1 cellular context compared by ENCODE assay signal in the genomic region with DNA sequence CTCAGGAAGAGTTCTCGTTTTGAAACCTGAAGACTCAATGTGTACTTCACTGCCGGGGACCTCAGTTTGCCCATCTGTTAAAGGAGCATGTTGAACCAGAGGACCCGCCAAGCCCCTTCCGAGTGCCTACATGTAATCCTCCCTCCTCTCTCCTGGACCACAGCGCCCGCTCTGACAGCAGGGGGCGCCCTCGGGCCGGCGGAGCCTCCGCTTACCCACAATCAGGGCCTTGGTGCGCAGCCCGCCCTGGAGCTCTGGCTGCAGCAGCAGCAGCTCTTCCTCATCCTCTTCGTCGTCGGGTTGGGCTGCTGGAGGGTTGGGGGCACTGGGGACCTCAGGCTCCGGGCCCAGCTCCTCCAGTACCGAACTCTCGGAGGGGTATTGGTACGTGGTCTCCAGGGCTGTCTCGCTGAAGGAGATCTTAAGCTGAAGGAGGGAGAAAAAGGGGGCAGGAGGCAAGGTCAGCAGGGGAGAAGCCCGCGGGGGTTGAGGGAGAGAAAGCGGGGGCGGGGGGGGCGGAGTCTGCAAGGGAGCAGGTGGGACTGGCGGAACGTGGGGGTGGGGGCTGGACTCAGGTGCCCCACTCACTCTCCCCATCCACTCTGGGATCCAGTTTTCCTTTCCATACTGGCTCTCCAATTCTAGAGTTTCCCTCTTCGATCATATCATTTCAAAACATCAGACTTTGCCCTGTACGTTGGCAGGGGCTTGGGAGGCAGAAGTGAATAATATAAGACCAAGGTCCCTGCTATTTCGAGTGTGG.
TF ChIP-seq lines count a peak whose summit lies in the region.

No MANE protein-coding gene starts in this region.

TF ChIP-seq in HepG2, 621 proteins besides CTCF, POLR2A, EP300 and RAD21 (continued from another document and continues in another):
- TF ChIP-seq, protein P1, sequence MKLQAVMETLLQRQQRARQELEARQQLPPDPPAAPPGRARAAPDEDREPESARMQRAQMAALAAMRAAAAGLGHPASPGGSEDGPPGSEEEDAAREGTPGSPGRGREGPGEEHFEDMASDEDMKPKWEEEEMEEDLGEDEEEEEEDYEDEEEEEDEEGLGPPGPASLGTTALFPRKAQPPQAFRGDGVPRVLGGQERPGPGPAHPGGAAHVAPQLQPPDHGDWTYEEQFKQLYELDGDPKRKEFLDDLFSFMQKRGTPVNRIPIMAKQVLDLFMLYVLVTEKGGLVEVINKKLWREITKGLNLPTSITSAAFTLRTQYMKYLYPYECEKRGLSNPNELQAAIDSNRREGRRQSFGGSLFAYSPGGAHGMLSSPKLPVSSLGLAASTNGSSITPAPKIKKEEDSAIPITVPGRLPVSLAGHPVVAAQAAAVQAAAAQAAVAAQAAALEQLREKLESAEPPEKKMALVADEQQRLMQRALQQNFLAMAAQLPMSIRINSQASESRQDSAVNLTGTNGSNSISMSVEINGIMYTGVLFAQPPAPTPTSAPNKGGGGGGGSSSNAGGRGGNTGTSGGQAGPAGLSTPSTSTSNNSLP (IDR thresholded peaks at IDR 0.05; ENCODE audit: low read depth, low read length), result peak; percentile 49
- TF ChIP-seq, protein P2, sequence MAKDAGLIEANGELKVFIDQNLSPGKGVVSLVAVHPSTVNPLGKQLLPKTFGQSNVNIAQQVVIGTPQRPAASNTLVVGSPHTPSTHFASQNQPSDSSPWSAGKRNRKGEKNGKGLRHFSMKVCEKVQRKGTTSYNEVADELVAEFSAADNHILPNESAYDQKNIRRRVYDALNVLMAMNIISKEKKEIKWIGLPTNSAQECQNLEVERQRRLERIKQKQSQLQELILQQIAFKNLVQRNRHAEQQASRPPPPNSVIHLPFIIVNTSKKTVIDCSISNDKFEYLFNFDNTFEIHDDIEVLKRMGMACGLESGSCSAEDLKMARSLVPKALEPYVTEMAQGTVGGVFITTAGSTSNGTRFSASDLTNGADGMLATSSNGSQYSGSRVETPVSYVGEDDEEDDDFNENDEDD (CRISPR knock-in tag; IDR thresholded peaks at IDR 0.05; ENCODE audit: borderline replicate concordance), result peak; percentile 60
- no peak for TF ChIP-seq SNRNP70 (IDR thresholded peaks at IDR 0.05; ENCODE audit: low read depth, low read length)
- TF ChIP-seq SRF (IDR thresholded peaks at IDR 0.05; ENCODE audit: low read depth, low read length), result 0 out of 2 replicates have a peak, but pooled peaks have one; percentile 15
- peak; percentile 80 for TF ChIP-seq SAP130 (CRISPR knock-in tag; IDR thresholded peaks at IDR 0.05; ENCODE audit: low read depth)
- TF ChIP-seq CENPX (CRISPR knock-in tag; IDR thresholded peaks at IDR 0.05), result no peak
- TF ChIP-seq, protein P3, sequence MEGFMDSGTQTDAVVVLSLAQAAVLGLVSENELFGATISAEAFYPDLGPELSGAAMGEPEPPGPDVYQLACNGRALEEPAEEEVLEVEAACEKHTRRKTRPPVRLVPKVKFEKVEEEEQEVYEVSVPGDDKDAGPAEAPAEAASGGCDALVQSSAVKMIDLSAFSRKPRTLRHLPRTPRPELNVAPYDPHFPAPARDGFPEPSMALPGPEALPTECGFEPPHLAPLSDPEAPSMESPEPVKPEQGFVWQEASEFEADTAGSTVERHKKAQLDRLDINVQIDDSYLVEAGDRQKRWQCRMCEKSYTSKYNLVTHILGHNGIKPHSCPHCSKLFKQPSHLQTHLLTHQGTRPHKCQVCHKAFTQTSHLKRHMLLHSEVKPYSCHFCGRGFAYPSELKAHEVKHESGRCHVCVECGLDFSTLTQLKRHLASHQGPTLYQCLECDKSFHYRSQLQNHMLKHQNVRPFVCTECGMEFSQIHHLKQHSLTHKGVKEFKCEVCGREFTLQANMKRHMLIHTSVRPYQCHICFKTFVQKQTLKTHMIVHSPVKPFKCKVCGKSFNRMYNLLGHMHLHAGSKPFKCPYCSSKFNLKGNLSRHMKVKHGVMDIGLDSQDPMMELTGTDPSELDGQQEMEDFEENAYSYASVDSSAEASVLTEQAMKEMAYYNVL (CRISPR knock-in tag; IDR thresholded peaks at IDR 0.05; ENCODE audit: borderline replicate concordance), result peak; percentile 81
- no peak for TF ChIP-seq ZNF17 (CRISPR knock-in tag; IDR thresholded peaks at IDR 0.05)
- TF ChIP-seq, protein P4, sequence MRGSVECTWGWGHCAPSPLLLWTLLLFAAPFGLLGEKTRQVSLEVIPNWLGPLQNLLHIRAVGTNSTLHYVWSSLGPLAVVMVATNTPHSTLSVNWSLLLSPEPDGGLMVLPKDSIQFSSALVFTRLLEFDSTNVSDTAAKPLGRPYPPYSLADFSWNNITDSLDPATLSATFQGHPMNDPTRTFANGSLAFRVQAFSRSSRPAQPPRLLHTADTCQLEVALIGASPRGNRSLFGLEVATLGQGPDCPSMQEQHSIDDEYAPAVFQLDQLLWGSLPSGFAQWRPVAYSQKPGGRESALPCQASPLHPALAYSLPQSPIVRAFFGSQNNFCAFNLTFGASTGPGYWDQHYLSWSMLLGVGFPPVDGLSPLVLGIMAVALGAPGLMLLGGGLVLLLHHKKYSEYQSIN (CRISPR knock-in tag; IDR thresholded peaks at IDR 0.05; ENCODE audit: borderline replicate concordance), result no peak
- TF ChIP-seq ZNF776 (CRISPR knock-in tag; IDR thresholded peaks at IDR 0.05), result 0 out of 2 replicates have a peak, but pooled peaks have one; percentile 61
- TF ChIP-seq, protein P5, sequence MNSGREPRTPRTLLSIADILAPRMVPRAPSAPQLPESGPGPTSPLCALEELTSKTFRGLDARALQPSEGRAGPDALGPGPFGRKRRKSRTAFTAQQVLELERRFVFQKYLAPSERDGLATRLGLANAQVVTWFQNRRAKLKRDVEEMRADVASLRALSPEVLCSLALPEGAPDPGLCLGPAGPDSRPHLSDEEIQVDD (CRISPR knock-in tag; IDR thresholded peaks at IDR 0.05; ENCODE audit: borderline replicate concordance), result no peak
- TF ChIP-seq ZNF615 (CRISPR knock-in tag; IDR thresholded peaks at IDR 0.05; ENCODE audit: borderline replicate concordance), result no peak
- TF ChIP-seq, protein P6, sequence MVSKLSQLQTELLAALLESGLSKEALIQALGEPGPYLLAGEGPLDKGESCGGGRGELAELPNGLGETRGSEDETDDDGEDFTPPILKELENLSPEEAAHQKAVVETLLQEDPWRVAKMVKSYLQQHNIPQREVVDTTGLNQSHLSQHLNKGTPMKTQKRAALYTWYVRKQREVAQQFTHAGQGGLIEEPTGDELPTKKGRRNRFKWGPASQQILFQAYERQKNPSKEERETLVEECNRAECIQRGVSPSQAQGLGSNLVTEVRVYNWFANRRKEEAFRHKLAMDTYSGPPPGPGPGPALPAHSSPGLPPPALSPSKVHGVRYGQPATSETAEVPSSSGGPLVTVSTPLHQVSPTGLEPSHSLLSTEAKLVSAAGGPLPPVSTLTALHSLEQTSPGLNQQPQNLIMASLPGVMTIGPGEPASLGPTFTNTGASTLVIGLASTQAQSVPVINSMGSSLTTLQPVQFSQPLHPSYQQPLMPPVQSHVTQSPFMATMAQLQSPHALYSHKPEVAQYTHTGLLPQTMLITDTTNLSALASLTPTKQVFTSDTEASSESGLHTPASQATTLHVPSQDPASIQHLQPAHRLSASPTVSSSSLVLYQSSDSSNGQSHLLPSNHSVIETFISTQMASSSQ (IDR thresholded peaks at IDR 0.05; ENCODE audit: low read depth), result no peak
- TF ChIP-seq, protein P6 (CRISPR knock-in tag; IDR thresholded peaks at IDR 0.05; ENCODE audit: borderline replicate concordance), result 0 out of 2 replicates have a peak, but pooled peaks have one; percentile 13
- peak in 1 of 2 experiments; percentile 89; a peak in 1 of 4 replicates for TF ChIP-seq KLF16 (CRISPR knock-in tag; IDR thresholded peaks at IDR 0.05)
- TF ChIP-seq NFKB2 (CRISPR knock-in tag; IDR thresholded peaks at IDR 0.05; ENCODE audit: borderline replicate concordance), result peak; percentile 64; the same call in 1 of the 2 replicates
- TF ChIP-seq U2AF2 (IDR thresholded peaks at IDR 0.05; ENCODE audit: low read depth, low read length), result no peak
- no peak; the same call in 1 of the 2 replicates for TF ChIP-seq ZNF501 (CRISPR knock-in tag; IDR thresholded peaks at IDR 0.05)
- peak; percentile 83 for TF ChIP-seq THAP11 (CRISPR knock-in tag; IDR thresholded peaks at IDR 0.05)
- TF ChIP-seq, protein P7, sequence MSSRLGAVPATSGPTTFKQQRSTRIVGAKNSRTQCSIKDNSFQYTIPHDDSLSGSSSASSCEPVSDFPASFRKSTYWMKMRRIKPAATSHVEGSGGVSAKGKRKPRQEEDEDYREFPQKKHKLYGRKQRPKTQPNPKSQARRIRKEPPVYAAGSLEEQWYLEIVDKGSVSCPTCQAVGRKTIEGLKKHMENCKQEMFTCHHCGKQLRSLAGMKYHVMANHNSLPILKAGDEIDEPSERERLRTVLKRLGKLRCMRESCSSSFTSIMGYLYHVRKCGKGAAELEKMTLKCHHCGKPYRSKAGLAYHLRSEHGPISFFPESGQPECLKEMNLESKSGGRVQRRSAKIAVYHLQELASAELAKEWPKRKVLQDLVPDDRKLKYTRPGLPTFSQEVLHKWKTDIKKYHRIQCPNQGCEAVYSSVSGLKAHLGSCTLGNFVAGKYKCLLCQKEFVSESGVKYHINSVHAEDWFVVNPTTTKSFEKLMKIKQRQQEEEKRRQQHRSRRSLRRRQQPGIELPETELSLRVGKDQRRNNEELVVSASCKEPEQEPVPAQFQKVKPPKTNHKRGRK (CRISPR knock-in tag; IDR thresholded peaks at IDR 0.05), result no peak
- TF ChIP-seq, protein P8, sequence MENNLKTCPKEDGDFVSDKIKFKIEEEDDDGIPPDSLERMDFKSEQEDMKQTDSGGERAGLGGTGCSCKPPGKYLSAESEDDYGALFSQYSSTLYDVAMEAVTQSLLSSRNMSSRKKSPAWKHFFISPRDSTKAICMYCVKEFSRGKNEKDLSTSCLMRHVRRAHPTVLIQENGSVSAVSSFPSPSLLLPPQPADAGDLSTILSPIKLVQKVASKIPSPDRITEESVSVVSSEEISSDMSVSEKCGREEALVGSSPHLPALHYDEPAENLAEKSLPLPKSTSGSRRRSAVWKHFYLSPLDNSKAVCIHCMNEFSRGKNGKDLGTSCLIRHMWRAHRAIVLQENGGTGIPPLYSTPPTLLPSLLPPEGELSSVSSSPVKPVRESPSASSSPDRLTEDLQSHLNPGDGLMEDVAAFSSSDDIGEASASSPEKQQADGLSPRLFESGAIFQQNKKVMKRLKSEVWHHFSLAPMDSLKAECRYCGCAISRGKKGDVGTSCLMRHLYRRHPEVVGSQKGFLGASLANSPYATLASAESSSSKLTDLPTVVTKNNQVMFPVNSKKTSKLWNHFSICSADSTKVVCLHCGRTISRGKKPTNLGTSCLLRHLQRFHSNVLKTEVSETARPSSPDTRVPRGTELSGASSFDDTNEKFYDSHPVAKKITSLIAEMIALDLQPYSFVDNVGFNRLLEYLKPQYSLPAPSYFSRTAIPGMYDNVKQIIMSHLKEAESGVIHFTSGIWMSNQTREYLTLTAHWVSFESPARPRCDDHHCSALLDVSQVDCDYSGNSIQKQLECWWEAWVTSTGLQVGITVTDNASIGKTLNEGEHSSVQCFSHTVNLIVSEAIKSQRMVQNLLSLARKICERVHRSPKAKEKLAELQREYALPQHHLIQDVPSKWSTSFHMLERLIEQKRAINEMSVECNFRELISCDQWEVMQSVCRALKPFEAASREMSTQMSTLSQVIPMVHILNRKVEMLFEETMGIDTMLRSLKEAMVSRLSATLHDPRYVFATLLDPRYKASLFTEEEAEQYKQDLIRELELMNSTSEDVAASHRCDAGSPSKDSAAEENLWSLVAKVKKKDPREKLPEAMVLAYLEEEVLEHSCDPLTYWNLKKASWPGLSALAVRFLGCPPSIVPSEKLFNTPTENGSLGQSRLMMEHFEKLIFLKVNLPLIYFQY (CRISPR knock-in tag; IDR thresholded peaks at IDR 0.05; ENCODE audit: borderline replicate concordance), result peak; percentile 30; the same call in 1 of the 2 replicates
- TF ChIP-seq, protein P9, sequence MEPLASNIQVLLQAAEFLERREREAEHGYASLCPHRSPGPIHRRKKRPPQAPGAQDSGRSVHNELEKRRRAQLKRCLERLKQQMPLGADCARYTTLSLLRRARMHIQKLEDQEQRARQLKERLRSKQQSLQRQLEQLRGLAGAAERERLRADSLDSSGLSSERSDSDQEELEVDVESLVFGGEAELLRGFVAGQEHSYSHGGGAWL (CRISPR knock-in tag; IDR thresholded peaks at IDR 0.05), result no peak
- TF ChIP-seq TARDBP (CRISPR knock-in tag; IDR thresholded peaks at IDR 0.05), result peak; percentile 89
- peak; percentile 83 for TF ChIP-seq ZFX (CRISPR knock-in tag; IDR thresholded peaks at IDR 0.05; ENCODE audit: low read depth)
- TF ChIP-seq JUND (CRISPR knock-in tag; IDR thresholded peaks at IDR 0.05), result no peak
- TF ChIP-seq MYNN (CRISPR knock-in tag; IDR thresholded peaks at IDR 0.05; ENCODE audit: low read depth), result no peak
- TF ChIP-seq MXI1 (IDR thresholded peaks at IDR 0.05; ENCODE audit: borderline replicate concordance, low read depth, low read length), result peak; percentile 70; the same call in 1 of the 3 replicates
- no peak for TF ChIP-seq SRSF4 (IDR thresholded peaks at IDR 0.05; ENCODE audit: low read depth, low read length, poor library complexity, severe bottlenecking)
- TF ChIP-seq, protein P10, sequence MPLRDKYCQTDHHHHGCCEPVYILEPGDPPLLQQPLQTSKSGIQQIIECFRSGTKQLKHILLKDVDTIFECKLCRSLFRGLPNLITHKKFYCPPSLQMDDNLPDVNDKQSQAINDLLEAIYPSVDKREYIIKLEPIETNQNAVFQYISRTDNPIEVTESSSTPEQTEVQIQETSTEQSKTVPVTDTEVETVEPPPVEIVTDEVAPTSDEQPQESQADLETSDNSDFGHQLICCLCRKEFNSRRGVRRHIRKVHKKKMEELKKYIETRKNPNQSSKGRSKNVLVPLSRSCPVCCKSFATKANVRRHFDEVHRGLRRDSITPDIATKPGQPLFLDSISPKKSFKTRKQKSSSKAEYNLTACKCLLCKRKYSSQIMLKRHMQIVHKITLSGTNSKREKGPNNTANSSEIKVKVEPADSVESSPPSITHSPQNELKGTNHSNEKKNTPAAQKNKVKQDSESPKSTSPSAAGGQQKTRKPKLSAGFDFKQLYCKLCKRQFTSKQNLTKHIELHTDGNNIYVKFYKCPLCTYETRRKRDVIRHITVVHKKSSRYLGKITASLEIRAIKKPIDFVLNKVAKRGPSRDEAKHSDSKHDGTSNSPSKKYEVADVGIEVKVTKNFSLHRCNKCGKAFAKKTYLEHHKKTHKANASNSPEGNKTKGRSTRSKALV (CRISPR knock-in tag; IDR thresholded peaks at IDR 0.05), result no peak; the same call in 1 of the 2 replicates
- TF ChIP-seq, protein P11, sequence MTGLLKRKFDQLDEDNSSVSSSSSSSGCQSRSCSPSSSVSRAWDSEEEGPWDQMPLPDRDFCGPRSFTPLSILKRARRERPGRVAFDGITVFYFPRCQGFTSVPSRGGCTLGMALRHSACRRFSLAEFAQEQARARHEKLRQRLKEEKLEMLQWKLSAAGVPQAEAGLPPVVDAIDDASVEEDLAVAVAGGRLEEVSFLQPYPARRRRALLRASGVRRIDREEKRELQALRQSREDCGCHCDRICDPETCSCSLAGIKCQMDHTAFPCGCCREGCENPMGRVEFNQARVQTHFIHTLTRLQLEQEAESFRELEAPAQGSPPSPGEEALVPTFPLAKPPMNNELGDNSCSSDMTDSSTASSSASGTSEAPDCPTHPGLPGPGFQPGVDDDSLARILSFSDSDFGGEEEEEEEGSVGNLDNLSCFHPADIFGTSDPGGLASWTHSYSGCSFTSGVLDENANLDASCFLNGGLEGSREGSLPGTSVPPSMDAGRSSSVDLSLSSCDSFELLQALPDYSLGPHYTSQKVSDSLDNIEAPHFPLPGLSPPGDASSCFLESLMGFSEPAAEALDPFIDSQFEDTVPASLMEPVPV (CRISPR knock-in tag; IDR thresholded peaks at IDR 0.05), result peak; percentile 77
